ENCODE assay signal across 11 cellular contexts in genomic region chr17:65799454-65799853, GRCh38.
"Had no signal": no experiment of that assay in that cellular context is flagged by ENCODE, and none has a peak within 500 bp of the region (broad histone marks: within the 10 kb centered on the region; RNA-seq: fewer than 3 reads in every experiment).

No MANE protein-coding gene starts in this region.

- H3K27me3 Mint-ChIP-seq: activated B cell treated with CpG ODN at 0.5 μM for 24 hours had no signal

- H3K36me3 ChIP-seq: ascending aorta, spleen, upper lobe of left lung had no signal

- H3K4me3 ChIP-seq: ascending aorta, spleen, upper lobe of left lung had no signal

- DNase-seq: activated B cell treated with CpG ODN at 0.5 μM for 24 hours, hippocampal formation, left ventricle myocardium superior, nephron progenitor cell, SHP77, spleen, upper lobe of left lung had no signal

- H3K27me3 ChIP-seq: ascending aorta, spleen, upper lobe of left lung had no signal

- H3K4me1 ChIP-seq: ascending aorta, spleen, upper lobe of left lung had no signal

- ATAC-seq: left ventricle myocardium superior, sciatic nerve, SK-N-SH treated with all-trans-retinoic acid at 6 μM for 48 hours had no signal

- H3K4me3 Mint-ChIP-seq: activated B cell treated with CpG ODN at 0.5 μM for 24 hours, nephron progenitor cell had no signal

- H3K27ac ChIP-seq: ascending aorta, spleen, upper lobe of left lung had no signal

- H3K27ac Mint-ChIP-seq: activated B cell treated with CpG ODN at 0.5 μM for 24 hours, nephron progenitor cell had no signal

- FAIRE-seq: bronchial epithelial cell had no signal

- H3K4me1 Mint-ChIP-seq: activated B cell treated with CpG ODN at 0.5 μM for 24 hours, nephron progenitor cell had no signal
